In genomic region chr1:93692983-93693591, GRCh38 we compare ENCODE assay signal across 9 cellular contexts. TPM values are rescaled to one million over a fixed set of nuclear protein-coding genes. Genes with fewer than 3 reads are reported as not detected.
DNase-seq lines count a peak whose midpoint lies in the region; ATAC-seq, FAIRE-seq and TF ChIP-seq lines count a peak whose summit lies in the region.
"Had no signal": no experiment of that assay in that cellular context is flagged by ENCODE, and none has a peak within 500 bp of the region (broad histone marks: within the 10 kb centered on the region; RNA-seq: fewer than 3 reads in every experiment).

No MANE protein-coding gene starts in this region.

- no peaks in the 10 kb centered on the region for H3K9me3 ChIP-seq in esophagus muscularis mucosa

- peaks cover 0 to 29% (median 21%) of the 10 kb centered on the region in 4 donors for H3K4me1 ChIP-seq in esophagus muscularis mucosa

- ATAC-seq in HG02759 (IDR thresholded peaks at IDR 0.05; ENCODE audit: unreplicated experiment), result peak; percentile 77

- no peaks in the 10 kb centered on the region for H3K36me3 ChIP-seq in esophagus muscularis mucosa

- no peak for TF ChIP-seq POLR2A in esophagus muscularis mucosa (IDR thresholded peaks at IDR 0.05; ENCODE audit: low read depth)

- TF ChIP-seq CTCF in epithelial cell of esophagus (IDR thresholded peaks at IDR 0.05; ENCODE audit: insufficient read depth, low read depth, low read length, missing control alignments) (no peak), esophagus muscularis mucosa (IDR thresholded peaks at IDR 0.05) (no peak)

- WGBS in esophagus muscularis mucosa, result 55% methylated on average over 7 of the region's 7 CpGs

- H3K4me3 ChIP-seq in epithelial cell of esophagus (ENCODE audit: low read length) (no peak overlapping the region), esophagus muscularis mucosa (no peak overlapping the region)

- peak overlapping the region in 2 of 4 donors; percentile 11 to 48 for H3K27ac ChIP-seq in esophagus muscularis mucosa (replicated peaks in 1 of 4)
- H3K27ac ChIP-seq: C4-2B had no signal

- no peak for TF ChIP-seq EP300 in esophagus muscularis mucosa (IDR thresholded peaks at IDR 0.05)

- DNase-seq in NOMO-1 treated with DMSO at 0.1 percent for 48 hours (lab: John Stamatoyannopoulos, UW; ENCODE audit: unreplicated experiment), result peak; percentile 24
- no peak for DNase-seq in NOMO-1 treated with dmso at 0.1 percent for 144 hours (lab: John Stamatoyannopoulos, UW; ENCODE audit: unreplicated experiment)
- DNase-seq in RCC 7860 (ENCODE audit: low spot score), result peak; percentile 95
- DNase-seq in epithelial cell of esophagus (ENCODE audit: low read depth), result peak; percentile 94
- DNase-seq in stimulated activated CD4-positive, alpha-beta T cell treated with anti-CD3 and anti-CD28 coated beads, Interleukin-2, amount 100 ng/mL, for 48 hours, result peak; percentile 40 to 50
- DNase-seq in esophagus muscularis mucosa (ENCODE audit: extremely low spot score), result no peak
- no peak for DNase-seq in GM19240 (ENCODE audit: insufficient read length, low spot score)

- intact Hi-C loops in esophagus muscularis mucosa (cut with DNase I), result no loop called here

- H3K27me3 ChIP-seq in esophagus muscularis mucosa, result no peaks in the 10 kb centered on the region

- FAIRE-seq in RCC 7860 (lab: Jason Lieb, UNC), result peak; percentile 98

RNA-seq across cellular contexts. Expression of gene BCAR3, which starts 11.4 kb away (rescaled TPM):
- 10 to 100 TPM; 20.2 to 47.2 (median 32.3) TPM for total RNA-seq in esophagus muscularis mucosa

Comparison
In these comparisons a context has a peak if more than half of its experiments do, and no peak if none do; other contexts are left out.
1. DNase-seq: peak in NOMO-1 treated with DMSO at 0.1 percent for 48 hours (single experiment), RCC 7860 (single experiment), epithelial cell of esophagus (single experiment) and stimulated activated CD4-positive, alpha-beta T cell treated with anti-CD3 and anti-CD28 coated beads, Interleukin-2, amount 100 ng/mL, for 48 hours (2 of 2); none in NOMO-1 treated with dmso at 0.1 percent for 144 hours (single experiment), esophagus muscularis mucosa (single experiment) and GM19240 (single experiment).